Comparison of ENCODE assay signal across 9 cellular contexts in the genomic region with DNA sequence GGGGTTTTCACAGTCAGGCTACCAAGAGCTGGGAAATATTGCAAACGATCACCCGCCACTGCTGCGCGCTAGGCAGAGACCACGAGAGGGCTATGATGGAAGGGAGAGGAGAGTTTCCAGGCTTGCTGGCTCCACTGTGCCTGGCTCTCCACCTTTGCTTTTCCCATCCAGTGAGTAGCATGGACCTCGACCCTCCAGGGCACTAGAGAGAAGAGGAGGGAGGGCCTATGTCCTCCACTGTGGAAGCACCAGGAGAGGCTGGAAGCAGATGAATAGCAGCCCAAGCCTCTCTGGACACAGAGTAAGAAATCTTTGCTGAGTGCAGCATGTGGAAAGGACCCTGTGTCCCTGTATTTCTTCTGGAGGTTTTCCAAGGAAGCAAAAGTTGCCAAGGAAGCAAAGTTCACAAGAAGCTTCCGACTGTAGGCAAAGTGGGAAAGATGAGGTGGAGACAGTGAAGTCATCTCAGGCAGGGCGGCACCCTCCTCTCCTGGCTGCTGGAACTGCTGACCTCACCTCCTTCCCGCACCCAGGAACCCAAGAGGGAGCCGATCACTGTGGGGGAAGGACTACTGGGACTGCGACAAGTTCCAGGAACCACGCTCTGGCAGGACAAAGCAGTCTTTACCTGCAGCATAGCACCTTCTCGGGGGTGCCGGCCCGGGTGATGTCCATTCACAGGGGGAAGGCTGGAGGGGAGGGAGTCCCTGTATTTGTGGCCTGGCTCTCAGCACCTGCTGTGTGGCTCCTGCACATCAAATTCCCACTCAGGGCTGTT.
DNase-seq lines count a peak whose midpoint lies in the region; ATAC-seq and TF ChIP-seq lines count a peak whose summit lies in the region.
"Had no signal": no experiment of that assay in that cellular context is flagged by ENCODE, and none has a peak within 500 bp of the region (broad histone marks: within the 10 kb centered on the region; RNA-seq: fewer than 3 reads in every experiment).

No MANE protein-coding gene starts in this region.

- H4K20me1 ChIP-seq in fibroblast of lung (ENCODE audit: control insufficient read depth, extremely low read depth, insufficient read depth, low read length) = no peaks in the 10 kb centered on the region

- TF ChIP-seq CTCF in AG10803 (conservative IDR thresholded peaks at IDR 0.05; ENCODE audit: low read length) (no peak), RWPE2 (IDR thresholded peaks at IDR 0.05; ENCODE audit: poor library complexity, severe bottlenecking) (no peak), fibroblast of lung (conservative IDR thresholded peaks at IDR 0.05 in 1 of 2, IDR thresholded peaks at IDR 0.05 in 1 of 2; ENCODE audit: low read depth in 1 of 2, low read length in 2 of 2) (no peak)

- no peaks in the 10 kb centered on the region for H3K79me2 ChIP-seq in fibroblast of lung (ENCODE audit: control insufficient read depth, insufficient read depth, low read length)

- peak overlapping the region; percentile 20 for H3K9ac ChIP-seq in fibroblast of lung (ENCODE audit: insufficient read depth, low read length)
- H3K9ac ChIP-seq in mucosa of rectum (ENCODE audit: low read depth in 1 of 2, low read length in 2 of 2) = peak overlapping the region; percentile 34 to 67

- ATAC-seq in RWPE2 (ENCODE audit: low read depth) = peak; percentile 82

- H3K9me3 ChIP-seq in RWPE2 (ENCODE audit: severe bottlenecking) (no peaks in the 10 kb centered on the region), fibroblast of lung (ENCODE audit: control insufficient read depth, insufficient read depth, low read depth, low read length) (no peaks in the 10 kb centered on the region), mucosa of rectum (ENCODE audit: control insufficient read depth in 2 of 2, low read length in 2 of 2) (no peaks in the 10 kb centered on the region)

- peak; percentile 49 for DNase-seq in AG10803 (ENCODE audit: low read depth)
- no peak for DNase-seq in RWPE2 (ENCODE audit: low spot score)
- DNase-seq in fibroblast of lung (ENCODE audit: low read depth in 2 of 2) = peak; percentile 67 to 76
- no peak for DNase-seq in NCI-H2196 (lab: John Stamatoyannopoulos, UW; ENCODE audit: unreplicated experiment)
- DNase-seq in OCI-M2 (lab: John Stamatoyannopoulos, UW; ENCODE audit: unreplicated experiment) = no peak
- DNase-seq in NCI-H2081 (lab: John Stamatoyannopoulos, UW) = no peak
- no peak for DNase-seq in NCI-H2107 treated with DMSO at 0.1 percent for 48 hours (lab: John Stamatoyannopoulos, UW; ENCODE audit: unreplicated experiment)
- DNase-seq: stimulated activated CD4-positive, alpha-beta T cell treated with anti-CD3 and anti-CD28 coated beads, Interleukin-12 subunit alpha, Interleukin-12 subunit beta, amount 100 ng/mL, for 4 hours had no signal

- H2AFZ ChIP-seq in fibroblast of lung (ENCODE audit: low read length) = peak overlapping the region; percentile 22

- H3K4me2 ChIP-seq in fibroblast of lung (ENCODE audit: extremely low read depth, insufficient read depth, low read length) = peak overlapping the region; percentile 49

- H3K27ac ChIP-seq in RWPE2 (ENCODE audit: poor library complexity, severe bottlenecking) (peak overlapping the region; percentile 6), fibroblast of lung (ENCODE audit: insufficient read depth, low read length) (peak overlapping the region; percentile 52), mucosa of rectum (ENCODE audit: low read depth in 2 of 2, low read length in 2 of 2) (peak overlapping the region; percentile 86)

- H3K36me3 ChIP-seq in RWPE2 (ENCODE audit: low read depth) (no peaks in the 10 kb centered on the region), fibroblast of lung (ENCODE audit: control insufficient read depth, insufficient read depth, low read length) (no peaks in the 10 kb centered on the region), mucosa of rectum (ENCODE audit: control insufficient read depth in 2 of 2, insufficient read depth in 2 of 2, low read length in 2 of 2) (no peaks in the 10 kb centered on the region)

- peaks cover 14% of the 10 kb centered on the region for H3K4me1 ChIP-seq in RWPE2 (ENCODE audit: insufficient read depth, poor library complexity, severe bottlenecking)
- peaks cover 13% of the 10 kb centered on the region for H3K4me1 ChIP-seq in fibroblast of lung (ENCODE audit: control insufficient read depth, extremely low read depth, insufficient read depth, low read length)
- peaks cover 13 to 38% of the 10 kb centered on the region in 2 donors for H3K4me1 ChIP-seq in mucosa of rectum (ENCODE audit: control insufficient read depth in 2 of 2, insufficient read depth in 2 of 2, low read length in 2 of 2)

- no peak overlapping the region for H3K4me3 ChIP-seq in AG10803 (ENCODE audit: low read length)
- H3K4me3 ChIP-seq in RWPE2 (ENCODE audit: severe bottlenecking) = no peak overlapping the region
- H3K4me3 ChIP-seq in fibroblast of lung (replicated peaks in 1 of 4; ENCODE audit: control extremely low read depth in 1 of 4, insufficient read depth in 1 of 4, low read depth in 3 of 4, low read length in 4 of 4) = no peak overlapping the region
- H3K4me3 ChIP-seq in mucosa of rectum (ENCODE audit: low read length in 2 of 2) = peak overlapping the region in 1 of 2 donors; percentile 31

- H3K27me3 ChIP-seq in RWPE2 (ENCODE audit: insufficient read depth, poor library complexity, severe bottlenecking) (no peaks in the 10 kb centered on the region), fibroblast of lung (ENCODE audit: control insufficient read depth, insufficient read depth, low read length) (no peaks in the 10 kb centered on the region), mucosa of rectum (ENCODE audit: control insufficient read depth in 2 of 2, insufficient read depth in 2 of 2, low read length in 2 of 2) (no peaks in the 10 kb centered on the region)

Comparison
In these comparisons a context has a peak if more than half of its experiments do, and no peak if none do; other contexts are left out.
1. DNase-seq: peak in AG10803 (single experiment) and fibroblast of lung (2 of 2); none in RWPE2 (single experiment), NCI-H2196 (single experiment), OCI-M2 (single experiment), NCI-H2081 (0 of 2) and NCI-H2107 treated with DMSO at 0.1 percent for 48 hours (single experiment).
2. H3K27ac ChIP-seq: peak in every context shown above with its lines; median percentile 86 in mucosa of rectum; 52 in fibroblast of lung; 6 in RWPE2.